In genomic region chr1:2046225-2046917, GRCh38 we compare ENCODE assay signal across 8 cellular contexts. TPM values are rescaled to one million over a fixed set of nuclear protein-coding genes. Genes with fewer than 3 reads are reported as not detected.
A peak's percentile ranks its signal among the peaks of the same experiment; 100 is the strongest.
DNase-seq lines count a peak whose midpoint lies in the region; ATAC-seq, FAIRE-seq and TF ChIP-seq lines count a peak whose summit lies in the region.

No MANE protein-coding gene starts in this region.

- FAIRE-seq in A549 (lab: Jason Lieb, UNC) (no peak), GM19239 (lab: Jason Lieb, UNC) (no peak)

- TF ChIP-seq CTCF in A549 (IDR thresholded peaks at IDR 0.05) (peak; percentile 61), OCI-LY3 (IDR thresholded peaks at IDR 0.05; ENCODE audit: low read depth, low read length) (peak; percentile 71), adrenal gland (IDR thresholded peaks at IDR 0.05) (peak; percentile 60 to 79 (median 72))

- H3K27ac ChIP-seq in A549, result no peak overlapping the region
- no peak overlapping the region for H3K27ac ChIP-seq in OCI-LY3 (ENCODE audit: low read length)
- H3K27ac ChIP-seq in adrenal gland, result no peak overlapping the region

- H2AFZ ChIP-seq in OCI-LY3 (ENCODE audit: low read depth, low read length), result no peak overlapping the region

- H3K4me2 ChIP-seq in A549 (no peak overlapping the region), OCI-LY3 (ENCODE audit: low read length) (no peak overlapping the region)

- TF ChIP-seq RAD21 in A549 (conservative IDR thresholded peaks at IDR 0.05 in 1 of 2, IDR thresholded peaks at IDR 0.05 in 1 of 2), result peak; percentile 61 to 70

- no peak for TF ChIP-seq POLR2A in A549 (IDR thresholded peaks at IDR 0.05; ENCODE audit: low read length)
- TF ChIP-seq POLR2A in adrenal gland (IDR thresholded peaks at IDR 0.05), result no peak

- CTCF ChIA-PET in A549 (lab: Yijun Ruan, JAX), result interaction anchor here (0.6 to 9.5 kb wide), 28 partner anchors 8 to 1592 kb away, joined by 3 to 127 read pairs (median 5); no protein-coding TSS in a partner anchor

- WGBS in A549 (ENCODE audit: missing lambda C conversion rate), result 39% methylated on average over 10 of the region's 17 CpGs
- 31 to 42% (median 34%) methylated on average over 8 to 17 of the region's 17 CpGs for WGBS in adrenal gland, 4 donors

- no peaks in the 10 kb centered on the region for H3K36me3 ChIP-seq in OCI-LY3 (replicated peaks; ENCODE audit: low read depth, low read length)
- no peaks in the 10 kb centered on the region for H3K36me3 ChIP-seq in adrenal gland (replicated peaks in 1 of 2)

- POLR2A ChIA-PET in A549 (lab: Yijun Ruan, JAX), result no interaction called here

- H3K4me3 ChIP-seq in A549 (no peak overlapping the region), OCI-LY3 (ENCODE audit: low read length) (no peak overlapping the region), adrenal gland (no peak overlapping the region)

- H3K9ac ChIP-seq in OCI-LY3 (ENCODE audit: low read length), result no peak overlapping the region

- no peaks in the 10 kb centered on the region for H3K9me3 ChIP-seq in A549
- no peaks in the 10 kb centered on the region for H3K9me3 ChIP-seq in OCI-LY3 (ENCODE audit: insufficient read depth, low read length)
- H3K9me3 ChIP-seq in adrenal gland (replicated peaks in 1 of 3), result no peaks in the 10 kb centered on the region

- H3K4me1 ChIP-seq in A549 (0 out of 3 replicates have a peak, but pooled peaks cover 2% of the 10 kb centered on the region), OCI-LY3 (ENCODE audit: low read length) (no peaks in the 10 kb centered on the region), adrenal gland (replicated peaks in 1 of 2) (peaks cover 9 to 29% of the 10 kb centered on the region in 2 donors)

- ATAC-seq in A549 (peak; percentile 60 to 73), HG03469 (IDR thresholded peaks at IDR 0.05; ENCODE audit: unreplicated experiment) (no peak)

- H3K79me2 ChIP-seq in OCI-LY3 (ENCODE audit: low read length), result no peaks in the 10 kb centered on the region

- intact Hi-C loops in adrenal gland (cut with DNase I), result loop anchor here in 1 of 2 donors (5.0 kb wide), 2 partner anchors 89 to 104 kb away; no protein-coding TSS in a partner anchor

- peaks cover 10% of the 10 kb centered on the region; the same call in 1 of the 2 replicates for H3K27me3 ChIP-seq in OCI-LY3 (ENCODE audit: low read depth, low read length)
- no peaks in the 10 kb centered on the region for H3K27me3 ChIP-seq in adrenal gland

- no peaks in the 10 kb centered on the region for H4K20me1 ChIP-seq in OCI-LY3 (ENCODE audit: insufficient read depth, low read length)

- DNase-seq in A549 (ENCODE audit: low read depth in 1 of 2, low spot score in 1 of 2) (peak; percentile 52 to 64), GM19239 (ENCODE audit: insufficient read length, low spot score) (peak; percentile 64), adrenal gland (peak; percentile 63 to 82 (median 77)), iPS-NIHi7 (ENCODE audit: extremely low spot score) (peak; percentile 88), midbrain (lab: John Stamatoyannopoulos, UW) (no peak)
- DNase-seq in stimulated activated CD8-positive, alpha-beta memory T cell treated with anti-CD3 and anti-CD28 coated beads, Interleukin-2, amount 100 ng/mL, for 48 hours (ENCODE audit: low read depth in 2 of 2), result peak; percentile 40 to 55

- TF ChIP-seq EP300 in A549 (IDR thresholded peaks at IDR 0.05), result no peak

TF ChIP-seq in A549, 52 proteins besides CTCF, POLR2A, EP300 and RAD21:
- TF ChIP-seq JUN (IDR thresholded peaks at IDR 0.05), result no peak
- TF ChIP-seq KDM1A (IDR thresholded peaks at IDR 0.05; ENCODE audit: low read depth), result no peak
- TF ChIP-seq POLR2AphosphoS2 (conservative IDR thresholded peaks at IDR 0.05; ENCODE audit: low read length), result no peak
- peak; percentile 49 for TF ChIP-seq SMC3 (IDR thresholded peaks at IDR 0.05)
- no peak for TF ChIP-seq NPAS2 (CRISPR knock-in tag; IDR thresholded peaks at IDR 0.05; ENCODE audit: borderline replicate concordance)
- no peak for TF ChIP-seq ELK1 (IDR thresholded peaks at IDR 0.05; ENCODE audit: low read depth, low read length)
- no peak for TF ChIP-seq FOSL2 (IDR thresholded peaks at IDR 0.05)
- TF ChIP-seq FOSL2 (CRISPR knock-in tag; IDR thresholded peaks at IDR 0.05), result no peak
- no peak for TF ChIP-seq HDAC2 (IDR thresholded peaks at IDR 0.05)

RNA-seq across cellular contexts. Expression of gene PRKCZ, which starts 3.8 kb away (rescaled TPM):
- polyA plus RNA-seq in A549 (2011; rRNA removed) (7.3 and 9.8 TPM in 2 replicates), A549 (2017; fragmentation: RNase III; extraction: RNeasy Plus Mini Kit Qiagen cat#74134 plus additional on column Dnase treatment) (7.8 to 9.9 TPM (median 9.5 TPM) in 3 replicates), adrenal gland (10 to 100 TPM; 16.3 to 50.5 (median 34.5) TPM)
- 14.0 and 18.2 TPM in 2 replicates for polyA plus RNA-seq in A549 (2012; cell fraction: cytosol; rRNA removed)
- polyA plus RNA-seq in A549 (2012; cell fraction: nucleus; rRNA removed), result 19.9 and 21.1 TPM in 2 replicates
- 10.1 and 16.1 TPM in 2 replicates for polyA minus RNA-seq in A549 (2011; rRNA and poly(A)+ RNA removed)
- 10 to 100 TPM; 20.6 to 39.2 (median 25.4) TPM for total RNA-seq in adrenal gland

RNA-seq across cellular contexts. Expression of gene GABRD, which starts 27.2 kb away (rescaled TPM):
- polyA plus RNA-seq in A549 (2011; rRNA removed), result 0.12 and 0.17 TPM in 2 replicates
- 0.33 and 0.86 TPM in 2 replicates for polyA plus RNA-seq in A549 (2012; cell fraction: cytosol; rRNA removed)
- 0.90 and 1.5 TPM in 2 replicates for polyA plus RNA-seq in A549 (2012; cell fraction: nucleus; rRNA removed)
- polyA plus RNA-seq in A549 (2017; fragmentation: RNase III; extraction: RNeasy Plus Mini Kit Qiagen cat#74134 plus additional on column Dnase treatment), result 0.16 to 0.52 TPM (median 0.38 TPM) in 3 replicates
- 0.49 TPM in 1 of 2 replicates, not detected in the other for polyA minus RNA-seq in A549 (2011; rRNA and poly(A)+ RNA removed)
- 1 to 10 TPM in 7 of 8 donors, not detected in 1; 1.2 to 4.4 (median 3.0) TPM for total RNA-seq in adrenal gland
- 1 to 10 TPM in 2 of 3 donors, under 1 TPM in 1; 0.75 to 6.6 (median 5.2) TPM for polyA plus RNA-seq in adrenal gland

RNA-seq across cellular contexts. Expression of gene CFAP74, which starts 42.8 kb away (rescaled TPM):
- polyA plus RNA-seq in A549 (2011; rRNA removed) (0.04 and 0.13 TPM in 2 replicates), A549 (2017; fragmentation: RNase III; extraction: RNeasy Plus Mini Kit Qiagen cat#74134 plus additional on column Dnase treatment) (0.03 to 0.05 TPM in 2 of 3 replicates, not detected in the other), adrenal gland (1 to 10 TPM in 2 of 3 donors, under 1 TPM in 1; 0.88 to 6.0 (median 4.0) TPM)
- 0.08 TPM in 1 of 2 replicates, not detected in the other for polyA plus RNA-seq in A549 (2012; cell fraction: cytosol; rRNA removed)
- polyA plus RNA-seq in A549 (2012; cell fraction: nucleus; rRNA removed), result 0.10 and 0.16 TPM in 2 replicates
- polyA minus RNA-seq in A549 (2011; rRNA and poly(A)+ RNA removed), result not detected in 2 replicates
- total RNA-seq in adrenal gland, result 1 to 10 TPM in 6 of 8 donors, under 1 TPM in 1, not detected in 1; 0.11 to 7.6 (median 2.8) TPM
